1 cellular context compared by ENCODE assay signal in genomic region chr1:36520771-36521420, GRCh38.
TF ChIP-seq lines count a peak whose summit lies in the region.

No MANE protein-coding gene starts in this region.

TF ChIP-seq in GM23338, 12 proteins besides CTCF, POLR2A, EP300 and RAD21 (continued from another document):
- TF ChIP-seq, protein P1, sequence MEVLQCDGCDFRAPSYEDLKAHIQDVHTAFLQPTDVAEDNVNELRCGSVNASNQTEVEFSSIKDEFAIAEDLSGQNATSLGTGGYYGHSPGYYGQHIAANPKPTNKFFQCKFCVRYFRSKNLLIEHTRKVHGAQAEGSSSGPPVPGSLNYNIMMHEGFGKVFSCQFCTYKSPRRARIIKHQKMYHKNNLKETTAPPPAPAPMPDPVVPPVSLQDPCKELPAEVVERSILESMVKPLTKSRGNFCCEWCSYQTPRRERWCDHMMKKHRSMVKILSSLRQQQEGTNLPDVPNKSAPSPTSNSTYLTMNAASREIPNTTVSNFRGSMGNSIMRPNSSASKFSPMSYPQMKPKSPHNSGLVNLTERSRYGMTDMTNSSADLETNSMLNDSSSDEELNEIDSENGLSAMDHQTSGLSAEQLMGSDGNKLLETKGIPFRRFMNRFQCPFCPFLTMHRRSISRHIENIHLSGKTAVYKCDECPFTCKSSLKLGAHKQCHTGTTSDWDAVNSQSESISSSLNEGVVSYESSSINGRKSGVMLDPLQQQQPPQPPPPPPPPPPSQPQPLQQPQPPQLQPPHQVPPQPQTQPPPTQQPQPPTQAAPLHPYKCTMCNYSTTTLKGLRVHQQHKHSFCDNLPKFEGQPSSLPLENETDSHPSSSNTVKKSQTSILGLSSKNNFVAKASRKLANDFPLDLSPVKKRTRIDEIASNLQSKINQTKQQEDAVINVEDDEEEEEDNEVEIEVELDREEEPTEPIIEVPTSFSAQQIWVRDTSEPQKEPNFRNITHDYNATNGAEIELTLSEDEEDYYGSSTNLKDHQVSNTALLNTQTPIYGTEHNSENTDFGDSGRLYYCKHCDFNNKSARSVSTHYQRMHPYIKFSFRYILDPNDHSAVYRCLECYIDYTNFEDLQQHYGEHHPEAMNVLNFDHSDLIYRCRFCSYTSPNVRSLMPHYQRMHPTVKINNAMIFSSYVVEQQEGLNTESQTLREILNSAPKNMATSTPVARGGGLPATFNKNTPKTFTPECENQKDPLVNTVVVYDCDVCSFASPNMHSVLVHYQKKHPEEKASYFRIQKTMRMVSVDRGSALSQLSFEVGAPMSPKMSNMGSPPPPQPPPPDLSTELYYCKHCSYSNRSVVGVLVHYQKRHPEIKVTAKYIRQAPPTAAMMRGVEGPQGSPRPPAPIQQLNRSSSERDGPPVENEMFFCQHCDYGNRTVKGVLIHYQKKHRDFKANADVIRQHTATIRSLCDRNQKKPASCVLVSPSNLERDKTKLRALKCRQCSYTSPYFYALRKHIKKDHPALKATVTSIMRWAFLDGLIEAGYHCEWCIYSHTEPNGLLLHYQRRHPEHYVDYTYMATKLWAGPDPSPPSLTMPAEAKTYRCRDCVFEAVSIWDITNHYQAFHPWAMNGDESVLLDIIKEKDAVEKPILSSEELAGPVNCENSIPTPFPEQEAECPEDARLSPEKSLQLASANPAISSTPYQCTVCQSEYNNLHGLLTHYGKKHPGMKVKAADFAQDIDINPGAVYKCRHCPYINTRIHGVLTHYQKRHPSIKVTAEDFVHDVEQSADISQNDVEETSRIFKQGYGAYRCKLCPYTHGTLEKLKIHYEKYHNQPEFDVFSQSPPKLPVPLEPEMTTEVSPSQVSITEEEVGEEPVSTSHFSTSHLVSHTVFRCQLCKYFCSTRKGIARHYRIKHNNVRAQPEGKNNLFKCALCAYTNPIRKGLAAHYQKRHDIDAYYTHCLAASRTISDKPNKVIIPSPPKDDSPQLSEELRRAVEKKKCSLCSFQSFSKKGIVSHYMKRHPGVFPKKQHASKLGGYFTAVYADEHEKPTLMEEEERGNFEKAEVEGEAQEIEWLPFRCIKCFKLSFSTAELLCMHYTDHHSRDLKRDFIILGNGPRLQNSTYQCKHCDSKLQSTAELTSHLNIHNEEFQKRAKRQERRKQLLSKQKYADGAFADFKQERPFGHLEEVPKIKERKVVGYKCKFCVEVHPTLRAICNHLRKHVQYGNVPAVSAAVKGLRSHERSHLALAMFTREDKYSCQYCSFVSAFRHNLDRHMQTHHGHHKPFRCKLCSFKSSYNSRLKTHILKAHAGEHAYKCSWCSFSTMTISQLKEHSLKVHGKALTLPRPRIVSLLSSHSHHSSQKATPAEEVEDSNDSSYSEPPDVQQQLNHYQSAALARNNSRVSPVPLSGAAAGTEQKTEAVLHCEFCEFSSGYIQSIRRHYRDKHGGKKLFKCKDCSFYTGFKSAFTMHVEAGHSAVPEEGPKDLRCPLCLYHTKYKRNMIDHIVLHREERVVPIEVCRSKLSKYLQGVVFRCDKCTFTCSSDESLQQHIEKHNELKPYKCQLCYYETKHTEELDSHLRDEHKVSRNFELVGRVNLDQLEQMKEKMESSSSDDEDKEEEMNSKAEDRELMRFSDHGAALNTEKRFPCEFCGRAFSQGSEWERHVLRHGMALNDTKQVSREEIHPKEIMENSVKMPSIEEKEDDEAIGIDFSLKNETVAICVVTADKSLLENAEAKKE (CRISPR knock-in tag; IDR thresholded peaks at IDR 0.05): no peak
- no peak for TF ChIP-seq ZNF114 (CRISPR knock-in tag; IDR thresholded peaks at IDR 0.05)
- TF ChIP-seq JUNB (IDR thresholded peaks at IDR 0.05; ENCODE audit: unreplicated experiment): no peak
- TF ChIP-seq CREB1 (CRISPR knock-in tag; IDR thresholded peaks at IDR 0.05; ENCODE audit: low read depth): no peak
- no peak for TF ChIP-seq ETS1 (IDR thresholded peaks at IDR 0.05)
- TF ChIP-seq NANOG (IDR thresholded peaks at IDR 0.05; ENCODE audit: borderline replicate concordance): no peak
- no peak for TF ChIP-seq EZH2phosphoT487 (IDR thresholded peaks at IDR 0.05; ENCODE audit: unreplicated experiment)
- no peak for TF ChIP-seq REST (IDR thresholded peaks at IDR 0.05; ENCODE audit: unreplicated experiment)
- TF ChIP-seq ZNF331 (CRISPR knock-in tag; IDR thresholded peaks at IDR 0.05; ENCODE audit: low read depth): no peak
- no peak for TF ChIP-seq EZH2 (IDR thresholded peaks at IDR 0.05; ENCODE audit: low read depth, unreplicated experiment)
